ENCODE assay signal across 31 cellular contexts in genomic region chr1:219554109-219554508, GRCh38. TPM values are rescaled to one million over a fixed set of nuclear protein-coding genes. Genes with fewer than 3 reads are reported as not detected.
"Had no signal": no experiment of that assay in that cellular context is flagged by ENCODE, and none has a peak within 500 bp of the region (broad histone marks: within the 10 kb centered on the region; RNA-seq: fewer than 3 reads in every experiment).

No MANE protein-coding gene starts in this region.

- H3K36me3 Mint-ChIP-seq: activated CD8-positive, alpha-beta memory T cell treated with anti-CD3 and anti-CD28 coated beads, Interleukin-2, amount 10 ng/mL, durations not matched to agents 7 days and 5 days; activated naive CD4-positive, alpha-beta T cell treated with anti-CD3 and anti-CD28 coated beads, Interleukin-2, amount 50 U/mL, for 24 hours; brain had no signal

- H3K4me1 ChIP-seq: Peyer's patch, SJCRH30 had no signal

- H3K4me2 ChIP-seq: KMS-11, SK-N-SH had no signal

- DNase-seq: activated CD4-positive, alpha-beta T cell treated with anti-CD3 and anti-CD28 coated beads for 48 hours; activated CD4-positive, alpha-beta T cell treated with anti-CD3 and anti-CD28 coated beads, Interleukin-2, amount 50 U/mL, for 4 hours; activated CD8-positive, alpha-beta memory T cell treated with anti-CD3 and anti-CD28 coated beads, Interleukin-2, amount 10 ng/mL, durations not matched to agents 7 days and 5 days; activated effector memory CD4-positive, alpha-beta T cell treated with Interleukin-2 at 50 U/mL for 16 hours; activated naive CD4-positive, alpha-beta T cell; activated T-cell treated with anti-CD3 and anti-CD28 coated beads, Interleukin-2, amount 50 U/mL, for 24 hours; amygdala; MG63; MV-4-11; NCI-H1092 treated with DMSO at 0.1 percent for 48 hours; NCI-H1417 treated with DMSO at 0.1 percent for 48 hours; NCI-H1694; NCI-H2029; NCI-H2107; NCI-H2171 treated with DMSO at 0.1 percent for 48 hours; NCI-H345; NCI-H510A treated with DMSO at 0.1 percent for 48 hours; NCI-H69; NK-92 treated with Interleukin-12 subunit alpha and Interleukin-12 subunit beta, amount 100 ng/mL, for 24 hours; Peyer's patch; Right ventricle myocardium superior; SJCRH30; SK-N-SH; T-helper 1 cell had no signal

- H3K4me3 ChIP-seq: cardiac muscle cell, MG63, Peyer's patch, SJCRH30 had no signal

- H3K9me2 ChIP-seq: SK-N-SH had no signal

- H3K4me3 Mint-ChIP-seq: activated CD8-positive, alpha-beta memory T cell treated with anti-CD3 and anti-CD28 coated beads, Interleukin-2, amount 10 ng/mL, durations not matched to agents 7 days and 5 days; activated naive CD4-positive, alpha-beta T cell treated with anti-CD3 and anti-CD28 coated beads, Interleukin-2, amount 50 U/mL, for 24 hours; activated T-cell treated with anti-CD3 and anti-CD28 coated beads, Interleukin-2, amount 50 U/mL, for 24 hours; activated T-helper 1 cell treated with anti-CD3 and anti-CD28 coated beads, Interleukin-12 subunit alpha, Interleukin-12 subunit beta, Interleukin-2, Interleukin-4 antibody, amounts not matched to agents 30 ng/mL and 10 ng/mL and 1 ng/mL, durations not matched to agents 14 hours and 24 hours and 36 hours had no signal

- H3K4me1 Mint-ChIP-seq: activated CD8-positive, alpha-beta memory T cell treated with anti-CD3 and anti-CD28 coated beads, Interleukin-2, amount 10 ng/mL, durations not matched to agents 7 days and 5 days; activated naive CD4-positive, alpha-beta T cell treated with anti-CD3 and anti-CD28 coated beads, Interleukin-2, amount 50 U/mL, for 24 hours had no signal

- H3K27me3 Mint-ChIP-seq: activated T-cell treated with anti-CD3 and anti-CD28 coated beads, Interleukin-2, amount 50 U/mL, for 24 hours; brain had no signal

- H3K27me3 ChIP-seq: cardiac muscle cell, MG63, Peyer's patch, SJCRH30 had no signal

- H3K27ac ChIP-seq: cardiac muscle cell, KMS-11, Peyer's patch, RWPE1, SJCRH30 had no signal

- H3K9me3 Mint-ChIP-seq: activated naive CD4-positive, alpha-beta T cell treated with anti-CD3 and anti-CD28 coated beads, Interleukin-2, amount 50 U/mL, for 24 hours; activated T-cell treated with anti-CD3 and anti-CD28 coated beads, Interleukin-2, amount 50 U/mL, for 24 hours; activated T-helper 1 cell treated with anti-CD3 and anti-CD28 coated beads, Interleukin-12 subunit alpha, Interleukin-12 subunit beta, Interleukin-2, Interleukin-4 antibody, amounts not matched to agents 30 ng/mL and 10 ng/mL and 1 ng/mL, durations not matched to agents 14 hours and 24 hours and 36 hours; brain had no signal

- H3K9me3 ChIP-seq: MG63, Peyer's patch, SJCRH30, SK-N-SH had no signal

- H3K27ac Mint-ChIP-seq: activated CD8-positive, alpha-beta memory T cell treated with anti-CD3 and anti-CD28 coated beads, Interleukin-2, amount 10 ng/mL, durations not matched to agents 7 days and 5 days; activated naive CD4-positive, alpha-beta T cell treated with anti-CD3 and anti-CD28 coated beads, Interleukin-2, amount 50 U/mL, for 24 hours; activated T-cell treated with anti-CD3 and anti-CD28 coated beads, Interleukin-2, amount 50 U/mL, for 24 hours; activated T-helper 1 cell treated with anti-CD3 and anti-CD28 coated beads, Interleukin-12 subunit alpha, Interleukin-12 subunit beta, Interleukin-2, Interleukin-4 antibody, amounts not matched to agents 30 ng/mL and 10 ng/mL and 1 ng/mL, durations not matched to agents 14 hours and 24 hours and 36 hours had no signal

- H3K36me3 ChIP-seq: cardiac muscle cell, MG63, Peyer's patch, SJCRH30 had no signal

RNA-seq across cellular contexts. Expression of gene ZC3H11B, which starts 58.8 kb away (rescaled TPM):
- total RNA-seq: activated CD8-positive, alpha-beta memory T cell treated with anti-CD3 and anti-CD28 coated beads, Interleukin-2, amount 10 ng/mL, durations not matched to agents 7 days and 5 days; activated T-helper 1 cell treated with anti-CD3 and anti-CD28 coated beads, Interleukin-12 subunit alpha, Interleukin-12 subunit beta, Interleukin-2, Interleukin-4 antibody, amounts not matched to agents 30 ng/mL and 10 ng/mL and 1 ng/mL, durations not matched to agents 14 hours and 24 hours and 36 hours; SJCRH30; T-helper 2 cell treated with Interferon-gamma antibody and Interleukin-4, amounts not matched to agents 100 ng/mL and 5 ng/mL, for 36 hours had no signal
- polyA plus RNA-seq: SK-N-SH had no signal
